ENCODE assay signal across 23 cellular contexts in genomic region chr10:63763744-63764143, GRCh38.
A peak's percentile ranks its signal among the peaks of the same experiment; 100 is the strongest.
DNase-seq lines count a peak whose midpoint lies in the region; ATAC-seq and TF ChIP-seq lines count a peak whose summit lies in the region.
"Had no signal": no experiment of that assay in that cellular context is flagged by ENCODE, and none has a peak within 500 bp of the region (broad histone marks: within the 10 kb centered on the region; RNA-seq: fewer than 3 reads in every experiment).

No MANE protein-coding gene starts in this region.

- 86% methylated on average over 2 of the region's 2 CpGs for WGBS in mesenchymal stem cell
- WGBS in endodermal cell (ENCODE audit: insufficient coverage in 1 of 2, insufficient read length in 1 of 2), 2 experiments, result 77 to 100% methylated on average over 2 of the region's 2 CpGs

- no peak overlapping the region for H3K4me3 Mint-ChIP-seq in endodermal cell
- H3K4me3 Mint-ChIP-seq: activated CD4-positive, alpha-beta T cell treated with anti-CD3 and anti-CD28 coated beads, Interleukin-2, amount 10 ng/mL, durations not matched to agents 7 days and 5 days; activated naive CD8-positive, alpha-beta T cell treated with anti-CD3 and anti-CD28 coated beads, Interleukin-2, amount 50 U/mL, for 24 hours; brain; CD4-positive, CD25-positive, alpha-beta regulatory T cell; memory B cell; nephron; stimulated activated memory B cell treated with anti-CD40 and anti-IgM and Interleukin-4, amounts not matched to agents 10 μg/mL and 1 μg/mL and 100 μg/mL, for 72 hours had no signal

- H3K23ac ChIP-seq in mesenchymal stem cell (ENCODE audit: low read length in 2 of 2), result no peak overlapping the region

- no peak overlapping the region for H3K4ac ChIP-seq in mesenchymal stem cell (ENCODE audit: low read depth in 1 of 2, low read length in 2 of 2)

- H3K27ac ChIP-seq in mesenchymal stem cell (ENCODE audit: low read length, poor library complexity, severe bottlenecking) (no peak overlapping the region), endodermal cell (ENCODE audit: low read depth, low read length) (no peak overlapping the region)
- H3K27ac ChIP-seq: thoracic aorta had no signal

- H3K9me3 ChIP-seq in mesenchymal stem cell (ENCODE audit: control insufficient read depth, low read length), result no peaks in the 10 kb centered on the region
- H3K9me3 ChIP-seq in endodermal cell (ENCODE audit: control insufficient read depth, low read length), result no peaks in the 10 kb centered on the region
- H3K9me3 ChIP-seq: thoracic aorta had no signal

- peaks cover 20% of the 10 kb centered on the region for H3K4me1 Mint-ChIP-seq in endodermal cell
- H3K4me1 Mint-ChIP-seq: activated CD4-positive, alpha-beta T cell treated with anti-CD3 and anti-CD28 coated beads, Interleukin-2, amount 10 ng/mL, durations not matched to agents 7 days and 5 days; CD4-positive, CD25-positive, alpha-beta regulatory T cell had no signal

- H3K36me3 ChIP-seq in mesenchymal stem cell (ENCODE audit: control insufficient read depth in 1 of 2, insufficient read depth in 2 of 2, low read depth in 1 of 2, low read length in 2 of 2), result no peaks in the 10 kb centered on the region
- no peaks in the 10 kb centered on the region for H3K36me3 ChIP-seq in endodermal cell (ENCODE audit: control insufficient read depth, insufficient read depth, low read length)
- H3K36me3 ChIP-seq: thoracic aorta had no signal

- H2BK15ac ChIP-seq in mesenchymal stem cell (ENCODE audit: low read depth, poor library complexity, severe bottlenecking), result no peak overlapping the region

- no peak overlapping the region for H3K4me2 ChIP-seq in mesenchymal stem cell (ENCODE audit: low read length, poor library complexity, severe bottlenecking)

- DNase-seq in EL, result peak; percentile 14
- peak; percentile 22 for DNase-seq in NCI-H226
- DNase-seq in choroid plexus epithelial cell (ENCODE audit: low read depth), result peak; percentile 41
- DNase-seq in mesenchymal stem cell, result peak; percentile 13
- no peak for DNase-seq in NCI-H2081 treated with DMSO at 0.1 percent for 48 hours (lab: John Stamatoyannopoulos, UW)
- DNase-seq in endodermal cell, result no peak
- no peak for DNase-seq in ACHN
- no peak for DNase-seq in activated naive CD4-positive, alpha-beta T cell treated with anti-CD3 and anti-CD28 coated beads, Interleukin-2, amount 50 U/mL, for 72 hours (ENCODE audit: low spot score in 2 of 2)
- DNase-seq: activated CD4-positive, alpha-beta T cell treated with anti-CD3 and anti-CD28 coated beads, Interleukin-2, amount 10 ng/mL, durations not matched to agents 7 days and 5 days; activated naive CD8-positive, alpha-beta T cell treated with anti-CD3 and anti-CD28 coated beads, Interleukin-2, amount 50 U/mL, for 24 hours; CD4-positive, CD25-positive, alpha-beta regulatory T cell; MM.1S; NCI-H1436; NCI-H2171; NCI-H526 treated with DMSO at 0.1 percent for 48 hours; SHP77 treated with DMSO at 0.1 percent for 48 hours had no signal

- in situ Hi-C loops in ACHN (cut with HindIII; ENCODE audit: low pct_ligation_motif_present, low pct_unique_long_range_greater_than_20kb, low sequenced_read_pairs), result no loop called here

- H2AK5ac ChIP-seq in mesenchymal stem cell (ENCODE audit: low read length, severe bottlenecking), result no peak overlapping the region

- TF ChIP-seq CTCF in choroid plexus epithelial cell (conservative IDR thresholded peaks at IDR 0.05; ENCODE audit: low read depth, low read length), result no peak
- TF ChIP-seq CTCF in endodermal cell (conservative IDR thresholded peaks at IDR 0.05), result no peak

- H3K27me3 Mint-ChIP-seq in endodermal cell (ENCODE audit: insufficient read depth), result no peaks in the 10 kb centered on the region

- H3K9me3 Mint-ChIP-seq in endodermal cell, result no peaks in the 10 kb centered on the region
- no peaks in the 10 kb centered on the region for H3K9me3 Mint-ChIP-seq in activated naive CD4-positive, alpha-beta T cell treated with anti-CD3 and anti-CD28 coated beads, Interleukin-2, amount 50 U/mL, for 72 hours
- H3K9me3 Mint-ChIP-seq: activated CD4-positive, alpha-beta T cell treated with anti-CD3 and anti-CD28 coated beads, Interleukin-2, amount 10 ng/mL, durations not matched to agents 7 days and 5 days; activated naive CD8-positive, alpha-beta T cell treated with anti-CD3 and anti-CD28 coated beads, Interleukin-2, amount 50 U/mL, for 24 hours; activated T-helper 2 cell treated with anti-CD3 and anti-CD28 coated beads, Interferon-gamma antibody, Interleukin-2, Interleukin-4, amounts not matched to agents 10 μg/mL and 5 μg/mL and 100 μg/mL, durations not matched to agents 14 hours and 24 hours and 36 hours; brain; memory B cell; nephron; stimulated activated memory B cell treated with anti-CD40 and anti-IgM and Interleukin-4, amounts not matched to agents 10 μg/mL and 1 μg/mL and 100 μg/mL, for 72 hours had no signal

- no peak overlapping the region for H4K91ac ChIP-seq in mesenchymal stem cell (ENCODE audit: low read length)

- H2AFZ ChIP-seq in mesenchymal stem cell (ENCODE audit: low read depth, low read length), result no peak overlapping the region

- no peak overlapping the region for H3K18ac ChIP-seq in mesenchymal stem cell (ENCODE audit: low read depth in 1 of 2, low read length in 2 of 2)

- no peaks in the 10 kb centered on the region for H3K79me1 ChIP-seq in mesenchymal stem cell (replicated peaks; ENCODE audit: low read length, poor library complexity, severe bottlenecking)

- no peak overlapping the region for H2BK5ac ChIP-seq in mesenchymal stem cell (ENCODE audit: low read depth, low read length, poor library complexity, severe bottlenecking)

- no peak overlapping the region for H3K27ac Mint-ChIP-seq in endodermal cell
- H3K27ac Mint-ChIP-seq in activated naive CD4-positive, alpha-beta T cell treated with anti-CD3 and anti-CD28 coated beads, Interleukin-2, amount 50 U/mL, for 72 hours, result no peak overlapping the region
- H3K27ac Mint-ChIP-seq: activated CD4-positive, alpha-beta T cell treated with anti-CD3 and anti-CD28 coated beads, Interleukin-2, amount 10 ng/mL, durations not matched to agents 7 days and 5 days; activated naive CD8-positive, alpha-beta T cell treated with anti-CD3 and anti-CD28 coated beads, Interleukin-2, amount 50 U/mL, for 24 hours; activated T-helper 2 cell treated with anti-CD3 and anti-CD28 coated beads, Interferon-gamma antibody, Interleukin-2, Interleukin-4, amounts not matched to agents 10 μg/mL and 5 μg/mL and 100 μg/mL, durations not matched to agents 14 hours and 24 hours and 36 hours; brain; CD4-positive, CD25-positive, alpha-beta regulatory T cell; memory B cell; stimulated activated memory B cell treated with anti-CD40 and anti-IgM and Interleukin-4, amounts not matched to agents 10 μg/mL and 1 μg/mL and 100 μg/mL, for 72 hours had no signal

- H3K4me3 ChIP-seq in choroid plexus epithelial cell (ENCODE audit: low read depth, low read length) (no peak overlapping the region), mesenchymal stem cell (ENCODE audit: insufficient read depth in 1 of 2, low read depth in 1 of 2, low read length in 2 of 2) (no peak overlapping the region), endodermal cell (ENCODE audit: low read length) (no peak overlapping the region)
- H3K4me3 ChIP-seq: thoracic aorta had no signal

- H3K27me3 ChIP-seq in mesenchymal stem cell (ENCODE audit: control insufficient read depth in 1 of 2, insufficient read depth in 1 of 2, low read length in 2 of 2) (no peaks in the 10 kb centered on the region), endodermal cell (ENCODE audit: control insufficient read depth, insufficient read depth, low read length, poor library complexity, severe bottlenecking) (no peaks in the 10 kb centered on the region)

- ATAC-seq in activated naive CD4-positive, alpha-beta T cell treated with anti-CD3 and anti-CD28 coated beads, Interleukin-2, amount 50 U/mL, for 72 hours, result no peak
- ATAC-seq: activated naive CD8-positive, alpha-beta T cell treated with anti-CD3 and anti-CD28 coated beads, Interleukin-2, amount 50 U/mL, for 24 hours; stimulated activated memory B cell treated with anti-CD40 and anti-IgM and Interleukin-4, amounts not matched to agents 10 μg/mL and 1 μg/mL and 100 μg/mL, for 72 hours had no signal

- H3K4me1 ChIP-seq in mesenchymal stem cell (ENCODE audit: control insufficient read depth, insufficient read depth, low read depth, low read length) (peaks cover 3% of the 10 kb centered on the region), endodermal cell (ENCODE audit: control insufficient read depth, insufficient read depth, low read length) (peaks cover 9% of the 10 kb centered on the region)

- H3K36me3 Mint-ChIP-seq in endodermal cell (ENCODE audit: low read depth), result no peaks in the 10 kb centered on the region
- H3K36me3 Mint-ChIP-seq in activated naive CD4-positive, alpha-beta T cell treated with anti-CD3 and anti-CD28 coated beads, Interleukin-2, amount 50 U/mL, for 72 hours, result no peaks in the 10 kb centered on the region
- H3K36me3 Mint-ChIP-seq: brain; CD4-positive, CD25-positive, alpha-beta regulatory T cell; memory B cell; stimulated activated memory B cell treated with anti-CD40 and anti-IgM and Interleukin-4, amounts not matched to agents 10 μg/mL and 1 μg/mL and 100 μg/mL, for 72 hours had no signal

- peak overlapping the region; percentile 17 for H3K9ac ChIP-seq in mesenchymal stem cell (ENCODE audit: low read length)
- no peak overlapping the region for H3K9ac ChIP-seq in endodermal cell (ENCODE audit: extremely low read depth, low read length, poor library complexity, severe bottlenecking)
- H3K9ac ChIP-seq: parathyroid adenoma had no signal

- no peak overlapping the region for H4K8ac ChIP-seq in mesenchymal stem cell (ENCODE audit: low read length)

- no peak overlapping the region for H2BK12ac ChIP-seq in mesenchymal stem cell (ENCODE audit: low read length in 2 of 2)

- H2BK120ac ChIP-seq in mesenchymal stem cell (ENCODE audit: low read depth, low read length), result no peak overlapping the region

- no peak overlapping the region for H3K14ac ChIP-seq in mesenchymal stem cell (ENCODE audit: low read length in 2 of 2)

Comparison
In these comparisons a context has a peak if more than half of its experiments do, and no peak if none do; other contexts are left out.
1. DNase-seq: peak in EL (single experiment), NCI-H226 (single experiment), choroid plexus epithelial cell (single experiment) and mesenchymal stem cell (single experiment); none in NCI-H2081 treated with DMSO at 0.1 percent for 48 hours (single experiment), endodermal cell (single experiment), ACHN (single experiment) and activated naive CD4-positive, alpha-beta T cell treated with anti-CD3 and anti-CD28 coated beads, Interleukin-2, amount 50 U/mL, for 72 hours (0 of 2).